Comparison of ENCODE assay signal across 8 cellular contexts in the genomic region with DNA sequence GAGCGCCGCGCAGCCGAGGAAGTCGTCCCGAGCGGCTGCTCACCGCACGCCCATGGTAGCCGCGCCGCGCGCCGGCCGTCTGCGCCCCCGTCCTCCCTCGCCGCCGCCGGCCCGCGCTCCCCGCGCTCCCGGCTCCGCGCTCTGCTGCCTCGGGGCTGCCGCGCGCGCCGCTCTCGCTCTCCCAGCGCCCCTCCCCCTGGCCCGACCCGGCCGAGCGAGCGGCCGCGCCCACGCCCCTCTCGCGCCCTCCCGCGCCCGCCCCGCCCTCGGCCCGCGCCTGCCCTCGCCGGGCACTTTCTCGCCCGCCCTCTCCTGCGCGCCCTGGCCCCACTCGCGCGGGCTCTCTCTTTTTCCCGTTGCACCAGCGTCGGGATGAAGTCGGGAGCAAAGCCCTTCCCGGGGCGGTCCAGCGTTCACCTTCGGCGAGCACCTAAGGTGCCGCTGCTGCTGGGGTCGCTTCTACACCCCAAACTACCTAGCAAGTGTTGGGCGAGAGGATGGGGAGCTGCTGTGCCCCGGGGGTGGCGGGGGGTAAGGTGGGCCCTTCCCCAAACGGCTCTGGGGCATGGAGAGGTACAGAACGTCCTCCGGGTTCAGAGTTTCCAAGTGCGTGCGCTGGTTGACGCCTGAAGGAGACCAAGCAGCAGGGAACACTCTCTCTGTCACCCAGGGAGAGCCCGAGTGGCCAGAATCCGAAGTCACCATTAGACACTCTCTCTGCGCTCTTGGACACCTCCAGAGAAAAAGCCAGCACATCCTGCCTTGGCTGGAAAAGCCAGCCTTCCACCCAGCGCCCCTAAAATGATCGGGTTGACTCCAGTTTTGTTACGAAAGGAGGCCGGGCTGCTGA. TPM values are rescaled to one million over a fixed set of nuclear protein-coding genes. Genes with fewer than 3 reads are reported as not detected.
A peak's percentile ranks its signal among the peaks of the same experiment; 100 is the strongest.
DNase-seq lines count a peak whose midpoint lies in the region; TF ChIP-seq lines count a peak whose summit lies in the region.

A gene (minus strand): TSS at position 146 of the 850 bp plus-strand sequence. CDS start 187 bp downstream, outside the sequence.

- TF ChIP-seq EP300 in esophagus muscularis mucosa (IDR thresholded peaks at IDR 0.05): no peak

- H3K9me3 ChIP-seq in esophagus muscularis mucosa: no peaks in the 10 kb centered on the region

- H3K4me3 ChIP-seq in AG04449 (ENCODE audit: low read depth, low read length) (peak within 1 kb of the TSS; percentile 78), esophagus muscularis mucosa (peak within 1 kb of the TSS; percentile 65 to 77 (median 72))

- POLR2A ChIA-PET in AG04449 (lab: Yijun Ruan, JAX): no interaction called here

- H3K36me3 Mint-ChIP-seq in nephron progenitor cell (ENCODE audit: low read depth): no peaks in the 10 kb centered on the region

- TF ChIP-seq CTCF in AG04449 (IDR thresholded peaks at IDR 0.05; ENCODE audit: insufficient read depth, low read length, missing control alignments) (no peak), esophagus muscularis mucosa (IDR thresholded peaks at IDR 0.05) (no peak), nephron progenitor cell (IDR thresholded peaks at IDR 0.05) (no peak)

- CTCF ChIA-PET in AG04449 (lab: Yijun Ruan, JAX): interaction anchor here (1.1 kb wide), 1 partner anchor 9 kb away, joined by 4 read pairs; no protein-coding TSS in a partner anchor

- no peak for TF ChIP-seq POLR2A in esophagus muscularis mucosa (IDR thresholded peaks at IDR 0.05; ENCODE audit: low read depth)

- peak within 1 kb of the TSS; percentile 99 for H3K27ac Mint-ChIP-seq in nephron progenitor cell

- peaks cover 4 to 46% (median 45%) of the 10 kb centered on the region in 4 donors for H3K4me1 ChIP-seq in esophagus muscularis mucosa

- DNase-seq in AG04449 (ENCODE audit: low read depth, low spot score): no peak
- peak; percentile 33 for DNase-seq in M059J (ENCODE audit: low read depth)
- DNase-seq in esophagus muscularis mucosa (ENCODE audit: extremely low spot score): no peak
- DNase-seq in nephron progenitor cell: peak; percentile 85
- no peak for DNase-seq in EL
- DNase-seq in SIG-M5 treated with dmso at 0.1 percent for 504 hours (lab: John Stamatoyannopoulos, UW; ENCODE audit: unreplicated experiment): no peak
- DNase-seq in activated naive CD4-positive, alpha-beta T cell treated with Interleukin-2 at 50 U/mL for 16 hours: no peak
- DNase-seq in globus pallidus (ENCODE audit: low spot score): no peak

- H3K36me3 ChIP-seq in esophagus muscularis mucosa: no peaks in the 10 kb centered on the region

- H3K27me3 ChIP-seq in esophagus muscularis mucosa: peaks cover 0 to 18% (median 0%) of the 10 kb centered on the region in 4 donors

- intact Hi-C loops in esophagus muscularis mucosa (cut with DNase I): no loop called here

- H3K27me3 Mint-ChIP-seq in nephron progenitor cell (ENCODE audit: low read depth, poor library complexity): peaks cover 24% of the 10 kb centered on the region

- 41% methylated on average over 6 of the region's 90 CpGs for WGBS in esophagus muscularis mucosa

- H3K9me3 Mint-ChIP-seq in nephron progenitor cell: no peaks in the 10 kb centered on the region

- H3K4me1 Mint-ChIP-seq in nephron progenitor cell: peaks cover 58% of the 10 kb centered on the region

- H3K4me3 Mint-ChIP-seq in nephron progenitor cell: peak within 1 kb of the TSS; percentile 95

- H3K27ac ChIP-seq in esophagus muscularis mucosa (replicated peaks in 1 of 4): peak within 1 kb of the TSS; percentile 71 to 81 (median 76)

RNA-seq across cellular contexts. Expression of the gene that starts here (rescaled TPM):
- total RNA-seq in M059J (2014; rRNA removed; shearing (Covaris generic)): 39.2 and 61.2 TPM in 2 replicates
- total RNA-seq in esophagus muscularis mucosa: 10 to 100 TPM; 17.9 to 36.4 (median 23.5) TPM

Comparison
In these comparisons a context has a peak if more than half of its experiments do, and no peak if none do; other contexts are left out.
1. DNase-seq: peak in M059J (single experiment) and nephron progenitor cell (single experiment); none in AG04449 (single experiment), esophagus muscularis mucosa (single experiment), EL (single experiment), SIG-M5 treated with dmso at 0.1 percent for 504 hours (single experiment), activated naive CD4-positive, alpha-beta T cell treated with Interleukin-2 at 50 U/mL for 16 hours (single experiment) and globus pallidus (single experiment).